In the genomic region with DNA sequence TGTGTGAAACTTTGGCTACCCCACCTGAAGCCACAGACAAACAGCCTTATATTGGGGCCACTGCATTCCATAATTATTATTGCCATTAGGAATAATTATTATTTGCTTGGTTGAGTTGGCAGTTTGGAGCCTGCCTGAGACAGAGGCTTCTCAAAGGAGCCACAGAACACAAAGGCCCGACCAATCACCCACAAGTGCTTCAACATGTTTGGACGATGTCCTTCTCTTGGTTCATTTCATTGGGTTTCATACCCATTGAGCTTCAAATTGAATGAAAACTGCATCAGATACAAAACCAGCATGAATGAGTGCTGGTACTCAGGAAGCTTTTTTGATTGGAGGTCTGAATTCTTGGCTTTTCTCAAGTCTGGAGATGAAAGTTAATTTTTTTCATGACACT, we compare ENCODE assay signal across 25 cellular contexts.
DNase-seq lines count a peak whose midpoint lies in the region; ATAC-seq and TF ChIP-seq lines count a peak whose summit lies in the region.
"Had no signal": no experiment of that assay in that cellular context is flagged by ENCODE, and none has a peak within 500 bp of the region (broad histone marks: within the 10 kb centered on the region; RNA-seq: fewer than 3 reads in every experiment).

No MANE protein-coding gene starts in this region.

- H3K27ac Mint-ChIP-seq in activated naive CD8-positive, alpha-beta T cell treated with anti-CD3 and anti-CD28 coated beads, Interleukin-2, amount 10 ng/mL, durations not matched to agents 7 days and 5 days, result no peak overlapping the region
- H3K27ac Mint-ChIP-seq in activated naive CD8-positive, alpha-beta T cell treated with anti-CD3 and anti-CD28 coated beads for 36 hours, result no peak overlapping the region
- no peak overlapping the region for H3K27ac Mint-ChIP-seq in CD4-positive, alpha-beta T cell
- H3K27ac Mint-ChIP-seq: B cell; CD8-positive, alpha-beta memory T cell; IgD-negative memory B cell; T-cell had no signal

- H3K27me3 ChIP-seq in OCI-LY1 (ENCODE audit: insufficient read depth, low read length), result no peaks in the 10 kb centered on the region
- H3K27me3 ChIP-seq in CD4-positive, alpha-beta T cell (ENCODE audit: control insufficient read depth, insufficient read depth, low read length), result no peaks in the 10 kb centered on the region

- no peaks in the 10 kb centered on the region for H4K20me1 ChIP-seq in OCI-LY1 (ENCODE audit: insufficient read depth, low read length)

- DNase-seq in DMS153 (lab: John Stamatoyannopoulos, UW) (peak; percentile 62), DMS153 treated with DMSO at 0.1 percent for 48 hours (lab: John Stamatoyannopoulos, UW; ENCODE audit: unreplicated experiment) (no peak), GM19238 (ENCODE audit: insufficient read length, low spot score) (no peak)
- DNase-seq in activated naive CD8-positive, alpha-beta T cell treated with anti-CD3 and anti-CD28 coated beads, Interleukin-2, amount 10 ng/mL, durations not matched to agents 7 days and 5 days, result no peak
- no peak for DNase-seq in activated naive CD8-positive, alpha-beta T cell treated with anti-CD3 and anti-CD28 coated beads for 36 hours
- no peak for DNase-seq in CD4-positive, alpha-beta T cell
- DNase-seq: CD8-positive, alpha-beta memory T cell; NCI-H1048; NCI-H146; NCI-H1930; NCI-H524; NCI-H82; SHP77; T-cell had no signal

- H2AFZ ChIP-seq in OCI-LY1 (ENCODE audit: low read length), result no peak overlapping the region

- H3K9ac ChIP-seq in OCI-LY1 (ENCODE audit: low read length), result no peak overlapping the region
- H3K9ac ChIP-seq: KMS-11 had no signal

- H3K79me2 ChIP-seq in OCI-LY1 (ENCODE audit: insufficient read depth, low read length), result peaks cover 23% of the 10 kb centered on the region

- CTCF ChIA-PET in CD4-positive, alpha-beta T cell (lab: Charles Lee), result no interaction called here

- TF ChIP-seq CTCF in OCI-LY1 (IDR thresholded peaks at IDR 0.05; ENCODE audit: low read length), result no peak
- TF ChIP-seq CTCF in CD4-positive, alpha-beta T cell (IDR thresholded peaks at IDR 0.05), result no peak

- peaks cover 90% of the 10 kb centered on the region for H3K4me1 ChIP-seq in OCI-LY1 (ENCODE audit: insufficient read depth, low read length, severe bottlenecking)

- H3K4me3 Mint-ChIP-seq in activated naive CD8-positive, alpha-beta T cell treated with anti-CD3 and anti-CD28 coated beads, Interleukin-2, amount 10 ng/mL, durations not matched to agents 7 days and 5 days, result peak overlapping the region; percentile 57
- H3K4me3 Mint-ChIP-seq in activated naive CD8-positive, alpha-beta T cell treated with anti-CD3 and anti-CD28 coated beads for 36 hours, result no peak overlapping the region
- no peak overlapping the region for H3K4me3 Mint-ChIP-seq in CD4-positive, alpha-beta T cell
- H3K4me3 Mint-ChIP-seq: B cell; CD8-positive, alpha-beta memory T cell; IgD-negative memory B cell; T-cell had no signal

- H3K4me3 ChIP-seq in OCI-LY1 (ENCODE audit: low read depth, low read length, poor library complexity, severe bottlenecking), result no peak overlapping the region

- no peak for ATAC-seq in activated naive CD8-positive, alpha-beta T cell treated with anti-CD3 and anti-CD28 coated beads, Interleukin-2, amount 10 ng/mL, durations not matched to agents 7 days and 5 days (ENCODE audit: low read depth)
- no peak for ATAC-seq in CD4-positive, alpha-beta T cell (ENCODE audit: poor library complexity)
- no peak for ATAC-seq in HG03108 (IDR thresholded peaks at IDR 0.05; ENCODE audit: unreplicated experiment)
- ATAC-seq: HCT116, Panc1 had no signal

- peak overlapping the region; percentile 16 for H3K27ac ChIP-seq in OCI-LY1 (ENCODE audit: low read depth, low read length, poor library complexity, severe bottlenecking)
- H3K27ac ChIP-seq in CD4-positive, alpha-beta T cell (ENCODE audit: low read depth, low read length), result no peak overlapping the region
- H3K27ac ChIP-seq: 22Rv1, C4-2B, HL-60, KMS-11, RWPE1 had no signal

- intact Hi-C loops in CD4-positive, alpha-beta T cell (cut with DNase I, micrococcal nuclease), result no loop called here

- no peak overlapping the region for H3K4me2 ChIP-seq in OCI-LY1 (ENCODE audit: low read length)
- H3K4me2 ChIP-seq: KMS-11 had no signal

- H3K27me3 Mint-ChIP-seq in activated naive CD8-positive, alpha-beta T cell treated with anti-CD3 and anti-CD28 coated beads, Interleukin-2, amount 10 ng/mL, durations not matched to agents 7 days and 5 days, result peaks cover 6% of the 10 kb centered on the region
- H3K27me3 Mint-ChIP-seq in activated naive CD8-positive, alpha-beta T cell treated with anti-CD3 and anti-CD28 coated beads for 36 hours, result no peaks in the 10 kb centered on the region
- H3K27me3 Mint-ChIP-seq in CD4-positive, alpha-beta T cell, result peaks cover 15% of the 10 kb centered on the region

- peaks cover 72% of the 10 kb centered on the region for H3K36me3 ChIP-seq in OCI-LY1 (ENCODE audit: insufficient read depth, low read length)

- H3K9me3 ChIP-seq in OCI-LY1 (ENCODE audit: low read length), result no peaks in the 10 kb centered on the region
- H3K9me3 ChIP-seq in CD4-positive, alpha-beta T cell (ENCODE audit: control insufficient read depth, low read length), result no peaks in the 10 kb centered on the region

- POLR2A ChIA-PET in activated naive CD8-positive, alpha-beta T cell treated with anti-CD3 and anti-CD28 coated beads, Interleukin-2, amount 10 ng/mL, durations not matched to agents 7 days and 5 days (lab: Charles Lee), result interaction anchor here (0.7 to 2.9 kb wide), 2 partner anchors 11 to 18 kb away, joined by 3 to 12 read pairs; no protein-coding TSS in a partner anchor
- POLR2A ChIA-PET in CD4-positive, alpha-beta T cell (lab: Charles Lee), result no interaction called here

- peaks cover 39% of the 10 kb centered on the region for H3K4me1 Mint-ChIP-seq in activated naive CD8-positive, alpha-beta T cell treated with anti-CD3 and anti-CD28 coated beads, Interleukin-2, amount 10 ng/mL, durations not matched to agents 7 days and 5 days
- peaks cover 18% of the 10 kb centered on the region for H3K4me1 Mint-ChIP-seq in activated naive CD8-positive, alpha-beta T cell treated with anti-CD3 and anti-CD28 coated beads for 36 hours
- H3K4me1 Mint-ChIP-seq in CD4-positive, alpha-beta T cell (ENCODE audit: low read depth), result no peaks in the 10 kb centered on the region
- H3K4me1 Mint-ChIP-seq: B cell; CD8-positive, alpha-beta memory T cell; IgD-negative memory B cell; T-cell had no signal

- H3K9me3 Mint-ChIP-seq in activated naive CD8-positive, alpha-beta T cell treated with anti-CD3 and anti-CD28 coated beads, Interleukin-2, amount 10 ng/mL, durations not matched to agents 7 days and 5 days, result peaks cover 4% of the 10 kb centered on the region
- no peaks in the 10 kb centered on the region for H3K9me3 Mint-ChIP-seq in activated naive CD8-positive, alpha-beta T cell treated with anti-CD3 and anti-CD28 coated beads for 36 hours
- H3K9me3 Mint-ChIP-seq in CD4-positive, alpha-beta T cell, result no peaks in the 10 kb centered on the region
- H3K9me3 Mint-ChIP-seq: IgD-negative memory B cell had no signal

- no peaks in the 10 kb centered on the region for H3F3A ChIP-seq in OCI-LY1 (ENCODE audit: insufficient read depth, low read length)

- peaks cover 6% of the 10 kb centered on the region for H3K36me3 Mint-ChIP-seq in activated naive CD8-positive, alpha-beta T cell treated with anti-CD3 and anti-CD28 coated beads, Interleukin-2, amount 10 ng/mL, durations not matched to agents 7 days and 5 days
- H3K36me3 Mint-ChIP-seq in activated naive CD8-positive, alpha-beta T cell treated with anti-CD3 and anti-CD28 coated beads for 36 hours, result no peaks in the 10 kb centered on the region
- H3K36me3 Mint-ChIP-seq in CD4-positive, alpha-beta T cell (ENCODE audit: low read depth), result no peaks in the 10 kb centered on the region
- H3K36me3 Mint-ChIP-seq: CD8-positive, alpha-beta memory T cell; IgD-negative memory B cell; T-cell had no signal

- H3K9me2 ChIP-seq in OCI-LY1 (ENCODE audit: low read depth, low read length), result no peaks in the 10 kb centered on the region
